1 cellular context compared by ENCODE assay signal in genomic region chr3:50600841-50601591, GRCh38.
TF ChIP-seq lines count a peak whose summit lies in the region.

No MANE protein-coding gene starts in this region.

TF ChIP-seq in IMR-90, 13 proteins besides CTCF, POLR2A, EP300 and RAD21:
- TF ChIP-seq BHLHE40 (IDR thresholded peaks at IDR 0.05; ENCODE audit: low read depth, low read length), result peak; percentile 28; the same call in 1 of the 2 replicates
- peak; percentile 93 for TF ChIP-seq CEBPB (IDR thresholded peaks at IDR 0.05; ENCODE audit: low read depth, low read length)
- no peak for TF ChIP-seq CHD1 (IDR thresholded peaks at IDR 0.05; ENCODE audit: low read depth, low read length)
- peak; percentile 35; the same call in 1 of the 2 replicates for TF ChIP-seq MXI1 (IDR thresholded peaks at IDR 0.05; ENCODE audit: borderline replicate concordance, low read depth, low read length)
- peak; percentile 73; the same call in 1 of the 2 replicates for TF ChIP-seq MAZ (IDR thresholded peaks at IDR 0.05; ENCODE audit: borderline replicate concordance, low read depth, low read length)
